ENCODE assay signal across 28 cellular contexts in the genomic region with DNA sequence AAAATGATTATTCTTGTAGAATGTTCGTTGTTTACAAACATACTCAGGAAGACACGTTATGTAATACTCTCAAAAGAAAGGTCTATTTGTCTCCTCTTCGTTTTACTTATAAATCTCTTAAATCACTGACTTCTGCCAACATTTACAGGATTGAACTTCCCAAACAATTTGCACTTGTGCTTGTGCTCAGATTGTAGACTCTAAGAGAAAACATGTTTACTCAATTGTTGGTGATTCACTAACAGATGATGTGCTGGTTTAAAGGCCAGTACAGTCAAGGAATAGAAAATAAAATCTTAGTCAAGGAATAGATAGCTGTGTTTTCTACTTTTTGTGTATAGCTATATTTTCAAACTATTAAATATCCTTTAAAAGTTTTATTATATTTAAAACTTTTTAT.
DNase-seq lines count a peak whose midpoint lies in the region; ATAC-seq and TF ChIP-seq lines count a peak whose summit lies in the region.
"Had no signal": no experiment of that assay in that cellular context is flagged by ENCODE, and none has a peak within 500 bp of the region (broad histone marks: within the 10 kb centered on the region; RNA-seq: fewer than 3 reads in every experiment).

No MANE protein-coding gene starts in this region.

- DNase-seq in EH (ENCODE audit: low read depth) (peak; percentile 6), Panc1 (ENCODE audit: low read depth, low spot score) (peak; percentile 13), fibroblast of peridontal ligament (ENCODE audit: extremely low read depth) (peak; percentile 54), smooth muscle cell (lab: John Stamatoyannopoulos, UW; ENCODE audit: unreplicated experiment) (no peak), heart left ventricle (no peak)
- no peak for DNase-seq in activated T-cell treated with anti-CD3 and anti-CD28 coated beads, Interleukin-2, amount 50 U/mL, for 24 hours
- DNase-seq: ACHN; activated CD4-positive, alpha-beta T cell treated with anti-CD3 and anti-CD28 coated beads, Interleukin-2, amount 10 ng/mL, durations not matched to agents 7 days and 5 days; activated gamma-delta T cell treated with Interleukin-2 at 50 U/mL for 16 hours; activated naive CD8-positive, alpha-beta T cell treated with anti-CD3 and anti-CD28 coated beads, Interleukin-2, amount 10 ng/mL, durations not matched to agents 7 days and 5 days; activated T-cell treated with anti-CD3 and anti-CD28 coated beads, Interleukin-2, amount 50 U/mL, for 1 hour; caudate nucleus; hypothalamus; NCI-H1092; NCI-H1694 treated with DMSO at 0.1 percent for 48 hours; pancreas; stimulated activated CD4-positive, alpha-beta T cell treated with anti-CD3 and anti-CD28 coated beads, Interleukin-1b, Interleukin-23, amount 100 ng/mL, for 48 hours; stimulated activated naive CD4-positive, alpha-beta T cell treated with Interleukin-2 at 50 U/mL for 16 hours; T1000; WERI-Rb-1 had no signal

- H3K4me1 Mint-ChIP-seq in activated T-cell treated with anti-CD3 and anti-CD28 coated beads, Interleukin-2, amount 50 U/mL, for 24 hours (ENCODE audit: low read depth) = no peaks in the 10 kb centered on the region
- H3K4me1 Mint-ChIP-seq: activated CD4-positive, alpha-beta T cell treated with anti-CD3 and anti-CD28 coated beads, Interleukin-2, amount 10 ng/mL, durations not matched to agents 7 days and 5 days; activated naive CD8-positive, alpha-beta T cell treated with anti-CD3 and anti-CD28 coated beads, Interleukin-2, amount 10 ng/mL, durations not matched to agents 7 days and 5 days; IgD-negative memory B cell had no signal

- no peak overlapping the region for H3K4me3 Mint-ChIP-seq in activated T-cell treated with anti-CD3 and anti-CD28 coated beads, Interleukin-2, amount 50 U/mL, for 24 hours
- H3K4me3 Mint-ChIP-seq: activated CD4-positive, alpha-beta T cell treated with anti-CD3 and anti-CD28 coated beads, Interleukin-2, amount 10 ng/mL, durations not matched to agents 7 days and 5 days; activated naive CD8-positive, alpha-beta T cell treated with anti-CD3 and anti-CD28 coated beads, Interleukin-2, amount 10 ng/mL, durations not matched to agents 7 days and 5 days; dendritic cell treated with granulocyte-macrophage colony-stimulating factor and Interleukin-4, amounts not matched to agents 40 ng/mL and 50 ng/mL, for 4 days; IgD-negative memory B cell had no signal

- BruUV-seq in Panc1 (replicated peaks; lab: Mats Ljungman, UMichigan) = no TSS peak

- no peak overlapping the region for H3K27ac ChIP-seq in Panc1 (ENCODE audit: low read length)
- H3K27ac ChIP-seq in smooth muscle cell (ENCODE audit: low read depth) = no peak overlapping the region
- H3K27ac ChIP-seq in heart left ventricle = no peak overlapping the region
- H3K27ac ChIP-seq: BLaER1 treated with 17β-estradiol and CSF1 and Interleukin-3, amounts not matched to agents 10 nM and 100 nM; pancreas; RWPE1; SJSA1; WERI-Rb-1 had no signal

- ATAC-seq in Panc1 (no peak), heart left ventricle (no peak), HG02981 (IDR thresholded peaks at IDR 0.05; ENCODE audit: unreplicated experiment) (no peak), GM21381 (IDR thresholded peaks at IDR 0.05; ENCODE audit: unreplicated experiment) (no peak)
- ATAC-seq: esophagus mucosa, pancreas had no signal

- no peaks in the 10 kb centered on the region for H4K20me1 ChIP-seq in smooth muscle cell (ENCODE audit: low read depth)
- H4K20me1 ChIP-seq: BLaER1 treated with 17β-estradiol and CSF1 and Interleukin-3, amounts not matched to agents 10 nM and 100 nM had no signal

- in situ Hi-C loops in Panc1 (cut with HindIII; ENCODE audit: low pct_unique_long_range_greater_than_20kb, low sequenced_read_pairs) = no loop called here

- H3K4me3 ChIP-seq in Panc1 (ENCODE audit: low read depth in 2 of 2, low read length in 2 of 2) (no peak overlapping the region), smooth muscle cell (no peak overlapping the region), heart left ventricle (no peak overlapping the region)
- H3K4me3 ChIP-seq: BLaER1 treated with 17β-estradiol and CSF1 and Interleukin-3, amounts not matched to agents 10 nM and 100 nM; pancreas; SJSA1 had no signal

- no peak for TF ChIP-seq POLR2A in heart left ventricle (IDR thresholded peaks at IDR 0.05)

- H3K27me3 ChIP-seq in Panc1 (ENCODE audit: control insufficient read depth, insufficient read depth, low read length) (no peaks in the 10 kb centered on the region), smooth muscle cell (ENCODE audit: low read depth) (no peaks in the 10 kb centered on the region), heart left ventricle (no peaks in the 10 kb centered on the region)
- H3K27me3 ChIP-seq: BLaER1 treated with 17β-estradiol and CSF1 and Interleukin-3, amounts not matched to agents 10 nM and 100 nM; pancreas; SJSA1 had no signal

- H2AFZ ChIP-seq in smooth muscle cell (ENCODE audit: low read depth) = no peak overlapping the region

- H3K9me3 ChIP-seq in Panc1 (ENCODE audit: control insufficient read depth, insufficient read depth, low read depth, low read length) (no peaks in the 10 kb centered on the region), smooth muscle cell (replicated peaks; ENCODE audit: low read depth) (no peaks in the 10 kb centered on the region), heart left ventricle (no peaks in the 10 kb centered on the region)
- H3K9me3 ChIP-seq: BLaER1 treated with 17β-estradiol and CSF1 and Interleukin-3, amounts not matched to agents 10 nM and 100 nM; pancreas; SJSA1 had no signal

- no peaks in the 10 kb centered on the region for H3K27me3 Mint-ChIP-seq in activated T-cell treated with anti-CD3 and anti-CD28 coated beads, Interleukin-2, amount 50 U/mL, for 24 hours
- H3K27me3 Mint-ChIP-seq: activated CD4-positive, alpha-beta T cell treated with anti-CD3 and anti-CD28 coated beads, Interleukin-2, amount 10 ng/mL, durations not matched to agents 7 days and 5 days; dendritic cell treated with granulocyte-macrophage colony-stimulating factor and Interleukin-4, amounts not matched to agents 40 ng/mL and 50 ng/mL, for 4 days; IgD-negative memory B cell had no signal

- no peak overlapping the region for H3K27ac Mint-ChIP-seq in activated T-cell treated with anti-CD3 and anti-CD28 coated beads, Interleukin-2, amount 50 U/mL, for 24 hours
- H3K27ac Mint-ChIP-seq: activated CD4-positive, alpha-beta T cell treated with anti-CD3 and anti-CD28 coated beads, Interleukin-2, amount 10 ng/mL, durations not matched to agents 7 days and 5 days; activated naive CD8-positive, alpha-beta T cell treated with anti-CD3 and anti-CD28 coated beads, Interleukin-2, amount 10 ng/mL, durations not matched to agents 7 days and 5 days; dendritic cell treated with granulocyte-macrophage colony-stimulating factor and Interleukin-4, amounts not matched to agents 40 ng/mL and 50 ng/mL, for 4 days; IgD-negative memory B cell had no signal

- no peaks in the 10 kb centered on the region for H3K4me1 ChIP-seq in Panc1 (ENCODE audit: control insufficient read depth, insufficient read depth, low read length)
- no peaks in the 10 kb centered on the region for H3K4me1 ChIP-seq in smooth muscle cell (ENCODE audit: low read depth)
- H3K4me1 ChIP-seq in heart left ventricle = no peaks in the 10 kb centered on the region
- H3K4me1 ChIP-seq: BLaER1 treated with 17β-estradiol and CSF1 and Interleukin-3, amounts not matched to agents 10 nM and 100 nM; pancreas had no signal

- H3F3A ChIP-seq in smooth muscle cell (ENCODE audit: low read depth) = no peaks in the 10 kb centered on the region

- intact Hi-C loops in Panc1 (cut with micrococcal nuclease; ENCODE audit: unreplicated experiment) (no loop called here), heart left ventricle (cut with DNase I) (no loop called here)

- POLR2A ChIA-PET in Panc1 (lab: Charles Lee) = no interaction called here

- no peak for TF ChIP-seq CTCF in Panc1 (IDR thresholded peaks at IDR 0.05)
- TF ChIP-seq CTCF in smooth muscle cell (IDR thresholded peaks at IDR 0.05; ENCODE audit: borderline replicate concordance, insufficient read depth, poor library complexity, severe bottlenecking) = no peak
- no peak for TF ChIP-seq CTCF in heart left ventricle (IDR thresholded peaks at IDR 0.05)

- no peaks in the 10 kb centered on the region for H3K36me3 Mint-ChIP-seq in activated T-cell treated with anti-CD3 and anti-CD28 coated beads, Interleukin-2, amount 50 U/mL, for 24 hours (ENCODE audit: low read depth)
- H3K36me3 Mint-ChIP-seq: activated naive CD8-positive, alpha-beta T cell treated with anti-CD3 and anti-CD28 coated beads, Interleukin-2, amount 10 ng/mL, durations not matched to agents 7 days and 5 days; IgD-negative memory B cell had no signal

- H3K36me3 ChIP-seq in Panc1 (ENCODE audit: control insufficient read depth, insufficient read depth, low read length) (no peaks in the 10 kb centered on the region), smooth muscle cell (ENCODE audit: low read depth) (no peaks in the 10 kb centered on the region), heart left ventricle (no peaks in the 10 kb centered on the region)
- H3K36me3 ChIP-seq: BLaER1 treated with 17β-estradiol and CSF1 and Interleukin-3, amounts not matched to agents 10 nM and 100 nM; pancreas; SJSA1; WERI-Rb-1 had no signal

- no peaks in the 10 kb centered on the region for H3K79me2 ChIP-seq in smooth muscle cell (ENCODE audit: low read depth)

- CTCF ChIA-PET in Panc1 (lab: Charles Lee) = no interaction called here

- H3K4me2 ChIP-seq in smooth muscle cell = peak overlapping the region; percentile 14
- H3K4me2 ChIP-seq: BLaER1 treated with 17β-estradiol and CSF1 and Interleukin-3, amounts not matched to agents 10 nM and 100 nM had no signal

- no peaks in the 10 kb centered on the region for H3K9me3 Mint-ChIP-seq in activated T-cell treated with anti-CD3 and anti-CD28 coated beads, Interleukin-2, amount 50 U/mL, for 24 hours
- H3K9me3 Mint-ChIP-seq: activated CD4-positive, alpha-beta T cell treated with anti-CD3 and anti-CD28 coated beads, Interleukin-2, amount 10 ng/mL, durations not matched to agents 7 days and 5 days; activated naive CD8-positive, alpha-beta T cell treated with anti-CD3 and anti-CD28 coated beads, Interleukin-2, amount 10 ng/mL, durations not matched to agents 7 days and 5 days; dendritic cell treated with granulocyte-macrophage colony-stimulating factor and Interleukin-4, amounts not matched to agents 40 ng/mL and 50 ng/mL, for 4 days had no signal

- no peak overlapping the region for H3K9ac ChIP-seq in smooth muscle cell (ENCODE audit: low read depth)
- H3K9ac ChIP-seq: BLaER1 treated with 17β-estradiol and CSF1 and Interleukin-3, amounts not matched to agents 10 nM and 100 nM had no signal

- WGBS in smooth muscle cell (ENCODE audit: low lambda C conversion rate) = 54% methylated on average over 3 of the region's 3 CpGs
- 83 to 92% (median 90%) methylated on average over 3 of the region's 3 CpGs for WGBS in heart left ventricle, 4 donors

Comparison
In these comparisons a context has a peak if more than half of its experiments do, and no peak if none do; other contexts are left out.
1. DNase-seq: peak in EH (single experiment), Panc1 (single experiment) and fibroblast of peridontal ligament (single experiment); none in smooth muscle cell (single experiment), heart left ventricle (0 of 5) and activated T-cell treated with anti-CD3 and anti-CD28 coated beads, Interleukin-2, amount 50 U/mL, for 24 hours (single experiment).